ENCODE assay signal across 1 cellular context in genomic region chr3:156792945-156793344, GRCh38.
TF ChIP-seq lines count a peak whose summit lies in the region.

No MANE protein-coding gene starts in this region.

TF ChIP-seq in IMR-90, 13 proteins besides CTCF, POLR2A, EP300 and RAD21 (continued from another document):
- TF ChIP-seq ELK1 (IDR thresholded peaks at IDR 0.05; ENCODE audit: borderline replicate concordance, low read depth, low read length) (no peak), MAZ (IDR thresholded peaks at IDR 0.05; ENCODE audit: borderline replicate concordance, low read depth, low read length) (no peak)
